In genomic region chr2:148875387-148876051, GRCh38 we compare ENCODE assay signal across 8 cellular contexts. TPM values are rescaled to one million over a fixed set of nuclear protein-coding genes. Genes with fewer than 3 reads are reported as not detected.
A peak's percentile ranks its signal among the peaks of the same experiment; 100 is the strongest.
DNase-seq lines count a peak whose midpoint lies in the region; ATAC-seq and TF ChIP-seq lines count a peak whose summit lies in the region.

No MANE protein-coding gene starts in this region.

- no peaks in the 10 kb centered on the region for H3K36me3 ChIP-seq in GM23248 (ENCODE audit: low read depth)
- H3K36me3 ChIP-seq in colonic mucosa, result no peaks in the 10 kb centered on the region
- no peaks in the 10 kb centered on the region for H3K36me3 ChIP-seq in osteoblast (ENCODE audit: insufficient read depth, low read length)

- in situ Hi-C loops in GM23248 (cut with MboI), result no loop called here

- no peak overlapping the region for H3K9ac ChIP-seq in GM23248
- H3K9ac ChIP-seq in colonic mucosa (ENCODE audit: low read depth in 2 of 2, low read length in 2 of 2), result peak overlapping the region in 1 of 2 donors; percentile 24

- peak overlapping the region; percentile 82 for H3K4me3 Mint-ChIP-seq in activated CD4-positive, alpha-beta T cell treated with anti-CD3 and anti-CD28 coated beads for 36 hours

- ATAC-seq in activated CD4-positive, alpha-beta T cell treated with anti-CD3 and anti-CD28 coated beads for 36 hours, result peak; percentile 10

- POLR2A ChIA-PET in activated CD4-positive, alpha-beta T cell treated with anti-CD3 and anti-CD28 coated beads for 36 hours (lab: Charles Lee), result no interaction called here

- H3K4me1 ChIP-seq in GM23248 (ENCODE audit: insufficient read depth) (no peaks in the 10 kb centered on the region), colonic mucosa (peaks cover 11% of the 10 kb centered on the region), osteoblast (ENCODE audit: insufficient read depth, low read length) (no peaks in the 10 kb centered on the region)

- H3K27me3 ChIP-seq in GM23248 (replicated peaks; ENCODE audit: insufficient read depth), result peaks cover 26% of the 10 kb centered on the region
- peaks cover 24% of the 10 kb centered on the region for H3K27me3 ChIP-seq in colonic mucosa
- H3K27me3 ChIP-seq in osteoblast (ENCODE audit: insufficient read depth, low read length), result peaks cover 30% of the 10 kb centered on the region

- no peaks in the 10 kb centered on the region for H3K36me3 Mint-ChIP-seq in activated CD4-positive, alpha-beta T cell treated with anti-CD3 and anti-CD28 coated beads for 36 hours (ENCODE audit: low read depth)

- 3 to 4% methylated on average over 29 to 34 of the region's 74 CpGs for WGBS in GM23248 (ENCODE audit: low coverage in 1 of 2, low lambda C conversion rate in 2 of 2, missing lambda C conversion rate in 2 of 2), 2 experiments

- H3F3A ChIP-seq in GM23248 (ENCODE audit: insufficient read depth), result no peaks in the 10 kb centered on the region

- DNase-seq in activated CD4-positive, alpha-beta T cell treated with anti-CD3 and anti-CD28 coated beads for 36 hours, result peak; percentile 33
- DNase-seq in activated CD4-positive, alpha-beta T cell treated with anti-CD3 and anti-CD28 coated beads, Interleukin-2, amount 50 U/mL, for 1 hour, result no peak
- DNase-seq in GM23248 (peak; percentile 14), NCI-H146 (lab: John Stamatoyannopoulos, UW) (peak; percentile 75), colonic mucosa (no peak), osteoblast (ENCODE audit: insufficient read length, low spot score, missing footprints) (peak; percentile 56), HPDE6-E6E7 (ENCODE audit: extremely low spot score) (no peak), AG08396 (ENCODE audit: low spot score) (no peak)

- H3K9me2 ChIP-seq in GM23248 (ENCODE audit: insufficient read depth), result no peaks in the 10 kb centered on the region

- H3K9me3 Mint-ChIP-seq in activated CD4-positive, alpha-beta T cell treated with anti-CD3 and anti-CD28 coated beads for 36 hours (ENCODE audit: low read depth), result no peaks in the 10 kb centered on the region

- H3K27ac ChIP-seq in GM23248 (no peak overlapping the region), colonic mucosa (no peak overlapping the region), osteoblast (ENCODE audit: low read depth, low read length) (no peak overlapping the region)

- H4K20me1 ChIP-seq in GM23248 (ENCODE audit: insufficient read depth) (no peaks in the 10 kb centered on the region), osteoblast (ENCODE audit: insufficient read depth, low read length) (no peaks in the 10 kb centered on the region)

- H3K4me2 ChIP-seq in GM23248 (ENCODE audit: unreplicated experiment), result no peak overlapping the region
- no peak overlapping the region for H3K4me2 ChIP-seq in osteoblast (ENCODE audit: insufficient read depth, low read length)

- peak overlapping the region; percentile 37 for H3K4me3 ChIP-seq in GM23248
- peak overlapping the region; percentile 44 for H3K4me3 ChIP-seq in colonic mucosa
- H3K4me3 ChIP-seq in osteoblast (ENCODE audit: insufficient read depth, low read length), result no peak overlapping the region

- 0 out of 2 replicates have a peak overlapping the region, but pooled peaks have one; percentile 17 for H2AFZ ChIP-seq in GM23248
- H2AFZ ChIP-seq in osteoblast (ENCODE audit: low read length), result no peak overlapping the region

- H3K79me2 ChIP-seq in GM23248 (ENCODE audit: insufficient read depth), result no peaks in the 10 kb centered on the region
- H3K79me2 ChIP-seq in osteoblast (ENCODE audit: insufficient read depth, low read length), result no peaks in the 10 kb centered on the region

- CTCF ChIA-PET in activated CD4-positive, alpha-beta T cell treated with anti-CD3 and anti-CD28 coated beads for 36 hours (lab: Charles Lee), result interaction anchor here (0.8 kb wide), 1 partner anchor 52 kb away, joined by 3 read pairs; no protein-coding TSS in a partner anchor

- H3K9me3 ChIP-seq in GM23248 (ENCODE audit: low read depth) (no peaks in the 10 kb centered on the region), colonic mucosa (no peaks in the 10 kb centered on the region), osteoblast (ENCODE audit: low read depth, low read length) (no peaks in the 10 kb centered on the region)

- H3K27me3 Mint-ChIP-seq in activated CD4-positive, alpha-beta T cell treated with anti-CD3 and anti-CD28 coated beads for 36 hours, result peaks cover 12% of the 10 kb centered on the region

- no peak for TF ChIP-seq CTCF in colonic mucosa (IDR thresholded peaks at IDR 0.05)
- TF ChIP-seq CTCF in osteoblast (IDR thresholded peaks at IDR 0.05; ENCODE audit: extremely low read depth, low read depth, low read length), result no peak

- intact Hi-C loops in activated CD4-positive, alpha-beta T cell treated with anti-CD3 and anti-CD28 coated beads for 36 hours (cut with DNase I, micrococcal nuclease), result loop anchor here (1.0 to 10.0 kb wide), 11 partner anchors 41 to 1033 kb away; partner anchors contain the start of genes ORC4 (in 2 of the 2), EPC2 (in 1 of the 2), MBD5 (in 1 of the 2) and MMADHC (in 1 of the 2)
- intact Hi-C loops in colonic mucosa (cut with DNase I), result no loop called here

- H3K27ac Mint-ChIP-seq in activated CD4-positive, alpha-beta T cell treated with anti-CD3 and anti-CD28 coated beads for 36 hours, result no peak overlapping the region

- H3K4me1 Mint-ChIP-seq in activated CD4-positive, alpha-beta T cell treated with anti-CD3 and anti-CD28 coated beads for 36 hours, result peaks cover 7% of the 10 kb centered on the region

RNA-seq across cellular contexts. Expression of gene KIF5C, which starts 0.5 kb away (rescaled TPM):
- 10 to 100 TPM; 13.5 to 14.1 TPM for total RNA-seq in activated CD4-positive, alpha-beta T cell treated with anti-CD3 and anti-CD28 coated beads for 36 hours
- total RNA-seq in GM23248 (2014; rRNA removed; shearing (Covaris generic)), result 0.11 and 0.13 TPM in 2 replicates
- polyA plus RNA-seq in GM23248 (2016; fragmentation: Nextera tagmentation; extraction: Ambion mirVana), result 0.19 and 0.22 TPM in 2 replicates
- total RNA-seq in colonic mucosa (1 to 10 TPM; 1.6 to 3.4 TPM), osteoblast (0.29 and 0.36 TPM in 2 replicates)

Comparison
In these comparisons a context has a peak if more than half of its experiments do, and no peak if none do; other contexts are left out.
1. DNase-seq: peak in activated CD4-positive, alpha-beta T cell treated with anti-CD3 and anti-CD28 coated beads for 36 hours (single experiment), GM23248 (single experiment), NCI-H146 (single experiment) and osteoblast (single experiment); none in activated CD4-positive, alpha-beta T cell treated with anti-CD3 and anti-CD28 coated beads, Interleukin-2, amount 50 U/mL, for 1 hour (single experiment), colonic mucosa (single experiment), HPDE6-E6E7 (single experiment) and AG08396 (single experiment).